In genomic region chr1:59016390-59016789, GRCh38 we compare ENCODE assay signal across 14 cellular contexts.
DNase-seq lines count a peak whose midpoint lies in the region; ATAC-seq, FAIRE-seq and TF ChIP-seq lines count a peak whose summit lies in the region.
"Had no signal": no experiment of that assay in that cellular context is flagged by ENCODE, and none has a peak within 500 bp of the region (broad histone marks: within the 10 kb centered on the region; RNA-seq: fewer than 3 reads in every experiment).

No MANE protein-coding gene starts in this region.

- H3K4me2 ChIP-seq in astrocyte (ENCODE audit: low read length) = peak overlapping the region; percentile 39

- peak overlapping the region in 2 of 3 donors; percentile 50 to 73 for H3K27ac Mint-ChIP-seq in IgD-negative memory B cell
- peak overlapping the region; percentile 88 for H3K27ac Mint-ChIP-seq in astrocyte (ENCODE audit: unreplicated experiment)
- H3K27ac Mint-ChIP-seq in nephron = peak overlapping the region; percentile 40 to 98 (median 54)
- no peak overlapping the region for H3K27ac Mint-ChIP-seq in Calu3 (ENCODE audit: unreplicated experiment)
- H3K27ac Mint-ChIP-seq in effector memory CD8-positive, alpha-beta T cell = peak overlapping the region in 1 of 2 donors; percentile 7

- CTCF ChIA-PET in Calu3 (lab: Charles Lee) = interaction anchor here (0.6 to 1.0 kb wide), 2 partner anchors 46 to 1779 kb away, joined by 3 read pairs; no protein-coding TSS in a partner anchor

- H3K9me3 Mint-ChIP-seq in IgD-negative memory B cell = no peaks in the 10 kb centered on the region
- peaks cover 6% of the 10 kb centered on the region for H3K9me3 Mint-ChIP-seq in astrocyte (ENCODE audit: unreplicated experiment)
- no peaks in the 10 kb centered on the region for H3K9me3 Mint-ChIP-seq in nephron
- H3K9me3 Mint-ChIP-seq in Calu3 (ENCODE audit: low read depth, unreplicated experiment) = peaks cover 3% of the 10 kb centered on the region
- H3K9me3 Mint-ChIP-seq in effector memory CD8-positive, alpha-beta T cell = peaks cover 4 to 6% of the 10 kb centered on the region in 2 donors

- peak overlapping the region; percentile 9 for H2AFZ ChIP-seq in astrocyte (ENCODE audit: low read depth, low read length)

- H3K4me3 Mint-ChIP-seq in IgD-negative memory B cell (peak overlapping the region in 2 of 4 donors; percentile 4 to 69), astrocyte (ENCODE audit: unreplicated experiment) (no peak overlapping the region), nephron (no peak overlapping the region), Calu3 (ENCODE audit: low read depth, unreplicated experiment) (no peak overlapping the region)
- no peak overlapping the region for H3K4me3 Mint-ChIP-seq in effector memory CD8-positive, alpha-beta T cell

- H3K27me3 Mint-ChIP-seq in IgD-negative memory B cell (no peaks in the 10 kb centered on the region), astrocyte (ENCODE audit: low read depth, unreplicated experiment) (no peaks in the 10 kb centered on the region), nephron (ENCODE audit: low read depth) (peaks cover 6% of the 10 kb centered on the region), Calu3 (ENCODE audit: unreplicated experiment) (no peaks in the 10 kb centered on the region)
- H3K27me3 Mint-ChIP-seq in effector memory CD8-positive, alpha-beta T cell = peaks cover 0 to under 1% of the 10 kb centered on the region in 2 donors

- H4K20me1 ChIP-seq in astrocyte (ENCODE audit: insufficient read depth, low read length) = no peaks in the 10 kb centered on the region

- no peaks in the 10 kb centered on the region for H3K79me2 ChIP-seq in astrocyte (ENCODE audit: insufficient read depth, low read length)

- TF ChIP-seq CTCF in GM12872 (IDR thresholded peaks at IDR 0.05; ENCODE audit: insufficient read depth, low read depth, low read length) (0 out of 3 replicates have a peak, but pooled peaks have one; percentile 18), astrocyte (IDR thresholded peaks at IDR 0.05; ENCODE audit: insufficient read depth, low read depth, low read length) (no peak), nephron (IDR thresholded peaks at IDR 0.05; ENCODE audit: unreplicated experiment in 3 of 3) (no peak), Calu3 (IDR thresholded peaks at IDR 0.05; ENCODE audit: unreplicated experiment) (no peak), body of pancreas (IDR thresholded peaks at IDR 0.05) (peak in 2 of 7 experiments; percentile 47 to 48)

- H3K27ac ChIP-seq in astrocyte (ENCODE audit: low read depth, low read length) = peak overlapping the region; percentile 69
- H3K27ac ChIP-seq in body of pancreas = no peak overlapping the region
- H3K27ac ChIP-seq: ascending aorta, VCaP had no signal

- H3K4me3 ChIP-seq in astrocyte (ENCODE audit: insufficient read depth, low read depth, low read length) (no peak overlapping the region), body of pancreas (no peak overlapping the region)
- H3K4me3 ChIP-seq: ascending aorta, psoas muscle had no signal

- H3K9me3 ChIP-seq in astrocyte (ENCODE audit: insufficient read depth, low read depth, low read length) (no peaks in the 10 kb centered on the region), body of pancreas (no peaks in the 10 kb centered on the region)
- H3K9me3 ChIP-seq: ascending aorta, psoas muscle had no signal

- no peak for FAIRE-seq in astrocyte (lab: Jason Lieb, UNC)

- no peak for TF ChIP-seq POLR2A in body of pancreas (IDR thresholded peaks at IDR 0.05)

- 92 to 100% methylated on average over 2 of the region's 2 CpGs for WGBS in body of pancreas, 2 donors

- H3K36me3 ChIP-seq in astrocyte (ENCODE audit: insufficient read depth, low read length) = no peaks in the 10 kb centered on the region
- H3K36me3 ChIP-seq in body of pancreas (replicated peaks in 1 of 2; ENCODE audit: insufficient read depth in 1 of 2, low read depth in 2 of 2) = no peaks in the 10 kb centered on the region
- H3K36me3 ChIP-seq: ascending aorta had no signal

- no peaks in the 10 kb centered on the region for H3K36me3 Mint-ChIP-seq in IgD-negative memory B cell
- H3K36me3 Mint-ChIP-seq in astrocyte (ENCODE audit: low read depth, unreplicated experiment) = peaks cover 2% of the 10 kb centered on the region
- H3K36me3 Mint-ChIP-seq in nephron (ENCODE audit: low read depth) = no peaks in the 10 kb centered on the region
- H3K36me3 Mint-ChIP-seq in Calu3 (ENCODE audit: insufficient read depth, unreplicated experiment) = no peaks in the 10 kb centered on the region
- H3K36me3 Mint-ChIP-seq in effector memory CD8-positive, alpha-beta T cell (ENCODE audit: insufficient read depth) = no peaks in the 10 kb centered on the region

- peak overlapping the region; percentile 20 for H3K9ac ChIP-seq in astrocyte (ENCODE audit: low read length)

- intact Hi-C loops in Calu3 (cut with micrococcal nuclease; ENCODE audit: unreplicated experiment) (no loop called here), body of pancreas (cut with DNase I) (no loop called here)

- H3K4me1 Mint-ChIP-seq in IgD-negative memory B cell (peaks cover 42 to 53% (median 49%) of the 10 kb centered on the region in 3 donors), astrocyte (ENCODE audit: low read depth, unreplicated experiment) (peaks cover 45% of the 10 kb centered on the region), nephron (peaks cover 77% of the 10 kb centered on the region), Calu3 (ENCODE audit: low read depth, unreplicated experiment) (peaks cover 25% of the 10 kb centered on the region)
- peaks cover 21 to 43% of the 10 kb centered on the region in 2 donors for H3K4me1 Mint-ChIP-seq in effector memory CD8-positive, alpha-beta T cell (ENCODE audit: low read depth in 2 of 2)

- H3K4me1 ChIP-seq in astrocyte (ENCODE audit: insufficient read depth, low read length) (peaks cover 38% of the 10 kb centered on the region), body of pancreas (peaks cover 36% of the 10 kb centered on the region)

- no peak for ATAC-seq in effector memory CD8-positive, alpha-beta T cell (replicated peaks)
- ATAC-seq in body of pancreas = no peak
- ATAC-seq: Right ventricle myocardium inferior had no signal

- no peak for DNase-seq in astrocyte (ENCODE audit: low read depth)
- DNase-seq in Calu3 = no peak
- DNase-seq in effector memory CD8-positive, alpha-beta T cell = no peak
- DNase-seq in body of pancreas = no peak
- DNase-seq: hypothalamus, midbrain, NCI-H1694, psoas muscle had no signal

- no TSS peak for BruUV-seq in Calu3 (replicated peaks; lab: Mats Ljungman, UMichigan)

- H3K27me3 ChIP-seq in astrocyte (ENCODE audit: insufficient read depth, low read length) = no peaks in the 10 kb centered on the region
- no peaks in the 10 kb centered on the region for H3K27me3 ChIP-seq in body of pancreas
- H3K27me3 ChIP-seq: ascending aorta had no signal
